Comparison of ENCODE assay signal across 22 cellular contexts in the genomic region with DNA sequence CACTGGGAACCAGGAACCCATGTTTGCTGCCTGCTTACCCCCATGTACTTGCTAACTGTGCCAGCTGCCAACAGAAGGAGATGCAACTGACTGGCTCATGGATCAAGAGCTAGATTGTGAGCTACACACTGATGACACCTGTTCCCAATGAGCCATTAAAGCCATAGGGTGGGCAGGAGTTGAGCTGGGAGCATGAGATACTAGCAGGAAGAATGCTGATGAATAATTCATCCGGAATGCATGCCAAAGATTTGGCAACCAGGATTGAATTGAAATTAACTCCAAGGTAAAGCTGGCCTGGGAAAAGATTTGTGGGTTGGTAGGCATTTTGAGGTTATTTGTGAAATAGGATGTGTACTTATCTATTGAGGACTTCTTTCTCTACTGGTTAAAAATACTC.
DNase-seq lines count a peak whose midpoint lies in the region; ATAC-seq, FAIRE-seq and TF ChIP-seq lines count a peak whose summit lies in the region.
"Had no signal": no experiment of that assay in that cellular context is flagged by ENCODE, and none has a peak within 500 bp of the region (broad histone marks: within the 10 kb centered on the region; RNA-seq: fewer than 3 reads in every experiment).

No MANE protein-coding gene starts in this region.

- POLR2A ChIA-PET in A673 (lab: Charles Lee; ENCODE audit: low non-redundant PET): no interaction called here

- CTCF ChIA-PET in mammary epithelial cell (lab: Charles Lee; ENCODE audit: low non-redundant PET) (interaction anchor here (0.6 kb wide), 2 partner anchors 184 to 638 kb away, joined by 3 to 4 read pairs; no protein-coding TSS in a partner anchor), A673 (lab: Charles Lee) (no interaction called here)

- H3K4me3 ChIP-seq in mammary epithelial cell (replicated peaks in 1 of 3; ENCODE audit: insufficient read depth in 1 of 3, low read depth in 2 of 3, low read length in 3 of 3): no peak overlapping the region
- H3K4me3 ChIP-seq in A673 (ENCODE audit: low read depth, low read length, poor library complexity, severe bottlenecking): no peak overlapping the region
- H3K4me3 ChIP-seq: adrenal gland, GM23338, K562, lower lobe of right lung, pancreas, uterus had no signal

- WGBS in mammary epithelial cell (ENCODE audit: low coverage, missing lambda C conversion rate): 0% methylated on average over 1 of the region's 1 CpG

- peak; percentile 33 for DNase-seq in Caki2 (ENCODE audit: low read depth)
- DNase-seq in M059J (ENCODE audit: low read depth): peak; percentile 71
- DNase-seq in mammary epithelial cell: peak; percentile 66
- DNase-seq in kidney tubule cell (ENCODE audit: low spot score): peak; percentile 96
- DNase-seq in activated T-cell treated with anti-CD3 and anti-CD28 coated beads, Interleukin-2, amount 50 U/mL, for 4 hours: no peak
- no peak for DNase-seq in cerebellar cortex (ENCODE audit: low spot score)
- DNase-seq in A673 (ENCODE audit: low spot score): no peak
- DNase-seq in GM12892 (ENCODE audit: insufficient read length): no peak
- DNase-seq: activated CD4-positive, CD25-positive, alpha-beta regulatory T cell; Caco-2; lower lobe of right lung; naive thymus-derived CD8-positive, alpha-beta T cell; NCI-H1105; pancreas; stimulated activated CD4-positive, alpha-beta T cell treated with anti-CD3 and anti-CD28 coated beads, Interleukin-4, amount 100 ng/mL, for 1 hour; uterus had no signal

- H3K36me3 ChIP-seq in mammary epithelial cell (ENCODE audit: insufficient read depth, low read length) (no peaks in the 10 kb centered on the region), A673 (ENCODE audit: insufficient read depth, low read length, poor library complexity, severe bottlenecking) (no peaks in the 10 kb centered on the region)
- H3K36me3 ChIP-seq: adrenal gland, lower lobe of right lung, pancreas, uterus had no signal

- no peak for TF ChIP-seq CTCF in mammary epithelial cell (conservative IDR thresholded peaks at IDR 0.05 in 1 of 2, IDR thresholded peaks at IDR 0.05 in 1 of 2; ENCODE audit: extremely low read depth in 1 of 2, insufficient read depth in 1 of 2, low read depth in 1 of 2, low read length in 2 of 2)
- no peak for TF ChIP-seq CTCF in A673 (conservative IDR thresholded peaks at IDR 0.05; ENCODE audit: low read depth, low read length)

- H3K27me3 ChIP-seq in mammary epithelial cell (ENCODE audit: insufficient read depth, low read length) (no peaks in the 10 kb centered on the region), A673 (replicated peaks; ENCODE audit: insufficient read depth, low read depth, low read length, poor library complexity) (no peaks in the 10 kb centered on the region)
- H3K27me3 ChIP-seq: adrenal gland, pancreas, uterus had no signal

- H3K4me3 Mint-ChIP-seq in activated T-cell treated with anti-CD3 and anti-CD28 coated beads, Interleukin-2, amount 50 U/mL, for 4 hours: no peak overlapping the region
- H3K4me3 Mint-ChIP-seq: GM23338; naive thymus-derived CD8-positive, alpha-beta T cell had no signal

- H3K4me1 ChIP-seq in mammary epithelial cell (ENCODE audit: insufficient read depth, low read length) (peaks cover 4% of the 10 kb centered on the region), A673 (ENCODE audit: insufficient read depth, low read length, poor library complexity, severe bottlenecking) (no peaks in the 10 kb centered on the region)
- H3K4me1 ChIP-seq: adrenal gland, Caco-2, lower lobe of right lung, pancreas, uterus had no signal

- no peak overlapping the region for H3K4me2 ChIP-seq in mammary epithelial cell (ENCODE audit: insufficient read depth, low read depth, low read length)
- H3K4me2 ChIP-seq: GM23338 had no signal

- H3K79me2 ChIP-seq in mammary epithelial cell (ENCODE audit: insufficient read depth, low read length): no peaks in the 10 kb centered on the region

- no peak overlapping the region for H2AFZ ChIP-seq in mammary epithelial cell (ENCODE audit: low read depth, low read length)

- in situ Hi-C loops in Caki2 (cut with HindIII; ENCODE audit: low pct_unique_long_range_greater_than_20kb, low sequenced_read_pairs): no loop called here
- in situ Hi-C loops in mammary epithelial cell (cut with MboI; ENCODE audit: low sequenced_read_pairs in 2 of 2): loop anchor here in 1 of 2 donors (25.0 kb wide), 1 partner anchor 1605 kb away; a partner anchor contains a TSS

- ATAC-seq in activated T-cell treated with anti-CD3 and anti-CD28 coated beads, Interleukin-2, amount 50 U/mL, for 4 hours: no peak
- ATAC-seq: GM23338; K562; lower lobe of right lung; naive thymus-derived CD8-positive, alpha-beta T cell; Right ventricle myocardium inferior had no signal

- H4K20me1 ChIP-seq in mammary epithelial cell (ENCODE audit: insufficient read depth, low read length): no peaks in the 10 kb centered on the region

- FAIRE-seq in GM12892 (lab: Jason Lieb, UNC): no peak
- FAIRE-seq: endometrium, K562, pancreas had no signal

- H3K9me3 ChIP-seq in mammary epithelial cell (replicated peaks; ENCODE audit: insufficient read depth, low read length): no peaks in the 10 kb centered on the region
- H3K9me3 ChIP-seq in A673 (ENCODE audit: low read depth, low read length, poor library complexity, severe bottlenecking): peaks cover 28% of the 10 kb centered on the region
- H3K9me3 ChIP-seq: adrenal gland, pancreas, uterus had no signal

- no peaks in the 10 kb centered on the region for H3K9me3 Mint-ChIP-seq in activated T-cell treated with anti-CD3 and anti-CD28 coated beads, Interleukin-2, amount 50 U/mL, for 4 hours
- H3K9me3 Mint-ChIP-seq: activated T-helper 2 cell treated with anti-CD3 and anti-CD28 coated beads, Interferon-gamma antibody, Interleukin-2, Interleukin-4, amounts not matched to agents 10 μg/mL and 5 μg/mL and 100 μg/mL, durations not matched to agents 14 hours and 24 hours and 36 hours had no signal

- TF ChIP-seq POLR2A in GM12892 (IDR thresholded peaks at IDR 0.05; ENCODE audit: low read depth, low read length): no peak

- no peaks in the 10 kb centered on the region for H3K4me1 Mint-ChIP-seq in activated T-cell treated with anti-CD3 and anti-CD28 coated beads, Interleukin-2, amount 50 U/mL, for 4 hours (ENCODE audit: low read depth)

- H3K27me3 Mint-ChIP-seq in activated T-cell treated with anti-CD3 and anti-CD28 coated beads, Interleukin-2, amount 50 U/mL, for 4 hours (ENCODE audit: low read depth): no peaks in the 10 kb centered on the region

- H3K27ac ChIP-seq in mammary epithelial cell (ENCODE audit: insufficient read depth, low read depth, low read length) (no peak overlapping the region), A673 (ENCODE audit: low read depth, low read length, poor library complexity, severe bottlenecking) (no peak overlapping the region)
- H3K27ac ChIP-seq: adrenal gland, lower lobe of right lung, pancreas, uterus had no signal

- H3K9ac ChIP-seq in mammary epithelial cell (ENCODE audit: insufficient read depth, low read length): no peak overlapping the region

- no peaks in the 10 kb centered on the region for H3K36me3 Mint-ChIP-seq in activated T-cell treated with anti-CD3 and anti-CD28 coated beads, Interleukin-2, amount 50 U/mL, for 4 hours (ENCODE audit: insufficient read depth)
- H3K36me3 Mint-ChIP-seq: naive thymus-derived CD8-positive, alpha-beta T cell had no signal

- BruUV-seq in mammary epithelial cell (replicated peaks; lab: Mats Ljungman, UMichigan) (no TSS peak), A673 (replicated peaks; lab: Mats Ljungman, UMichigan) (no TSS peak)

- intact Hi-C loops in mammary epithelial cell (cut with micrococcal nuclease): no loop called here
- intact Hi-C loops in A673 (cut with micrococcal nuclease; ENCODE audit: unreplicated experiment): no loop called here

- dilution Hi-C loops in mammary epithelial cell (cut with HindIII; ENCODE audit: low sequenced_read_pairs): no loop called here

Comparison
In these comparisons a context has a peak if more than half of its experiments do, and no peak if none do; other contexts are left out.
1. DNase-seq: peak in Caki2 (single experiment), M059J (single experiment), mammary epithelial cell (single experiment) and kidney tubule cell (single experiment); none in activated T-cell treated with anti-CD3 and anti-CD28 coated beads, Interleukin-2, amount 50 U/mL, for 4 hours (single experiment), cerebellar cortex (single experiment), A673 (single experiment) and GM12892 (single experiment).